Comparison of ENCODE assay signal across 8 cellular contexts in genomic region chr9:36566813-36567217, GRCh38. TPM values are rescaled to one million over a fixed set of nuclear protein-coding genes. Genes with fewer than 3 reads are reported as not detected.
DNase-seq lines count a peak whose midpoint lies in the region; ATAC-seq, FAIRE-seq and TF ChIP-seq lines count a peak whose summit lies in the region.

No MANE protein-coding gene starts in this region.

- H4K20me1 ChIP-seq in keratinocyte (ENCODE audit: control insufficient read depth, extremely low read depth, insufficient read depth, low read length) (no peaks in the 10 kb centered on the region), OCI-LY7 (ENCODE audit: insufficient read depth, low read length) (no peaks in the 10 kb centered on the region)

- no peaks in the 10 kb centered on the region for H3K27me3 Mint-ChIP-seq in brain

- POLR2A ChIA-PET in OCI-LY7 (lab: Charles Lee): interaction anchor here (1.1 kb wide), 1 partner anchor 78 kb away, joined by 3 read pairs; no protein-coding TSS in a partner anchor

- FAIRE-seq in keratinocyte (lab: Jason Lieb, UNC): peak; percentile 86

- H3K9me3 ChIP-seq in keratinocyte (ENCODE audit: control insufficient read depth, low read depth, low read length) (no peaks in the 10 kb centered on the region), OCI-LY7 (ENCODE audit: low read length) (no peaks in the 10 kb centered on the region)

- peak overlapping the region; percentile 46 for H3K9ac ChIP-seq in keratinocyte (ENCODE audit: control insufficient read depth, extremely low read depth, insufficient read depth, low read length)

- no peak for TF ChIP-seq CTCF in brain (conservative IDR thresholded peaks at IDR 0.05)
- TF ChIP-seq CTCF in keratinocyte (optimal IDR thresholded peaks at IDR 0.05 in 1 of 3, IDR thresholded peaks at IDR 0.05 in 1 of 3, conservative IDR thresholded peaks at IDR 0.05 in 1 of 3; ENCODE audit: extremely low read depth in 1 of 3, insufficient read depth in 2 of 3, low read length in 3 of 3): no peak
- no peak for TF ChIP-seq CTCF in OCI-LY7 (conservative IDR thresholded peaks at IDR 0.05; ENCODE audit: low read length)

- H3K79me2 ChIP-seq in keratinocyte (ENCODE audit: control insufficient read depth, insufficient read depth, low read length): no peaks in the 10 kb centered on the region
- H3K79me2 ChIP-seq in OCI-LY7 (ENCODE audit: insufficient read depth, low read depth, low read length): no peaks in the 10 kb centered on the region

- DNase-seq in HS-27A (ENCODE audit: low read depth) (peak; percentile 78), keratinocyte (ENCODE audit: low read depth, low spot score) (no peak), substantia nigra (lab: John Stamatoyannopoulos, UW) (peak; percentile 5 to 90 (median 63)), NOMO-1 (lab: John Stamatoyannopoulos, UW; ENCODE audit: unreplicated experiment in 2 of 2) (no peak), OCI-LY7 (ENCODE audit: low spot score) (no peak)

- peak overlapping the region; percentile 23 for H3K27ac ChIP-seq in keratinocyte (ENCODE audit: control insufficient read depth, insufficient read depth, low read length)
- peak overlapping the region; percentile 37 for H3K27ac ChIP-seq in substantia nigra (ENCODE audit: low read depth, low read length, poor library complexity, severe bottlenecking)
- no peak overlapping the region for H3K27ac ChIP-seq in OCI-LY7 (ENCODE audit: low read depth, low read length, poor library complexity, severe bottlenecking)

- dilution Hi-C loops in keratinocyte (cut with MboI; ENCODE audit: extremely low pct_ligation_motif_present, low sequenced_read_pairs): no loop called here

- ATAC-seq in GM21381 (IDR thresholded peaks at IDR 0.05; ENCODE audit: unreplicated experiment) (no peak), HG03280 (IDR thresholded peaks at IDR 0.05; ENCODE audit: unreplicated experiment) (no peak)

- CTCF ChIA-PET in OCI-LY7 (lab: Charles Lee; ENCODE audit: unreplicated experiment): no interaction called here

- H3K4me3 ChIP-seq in keratinocyte (ENCODE audit: control insufficient read depth in 2 of 3, extremely low read depth in 1 of 3, insufficient read depth in 2 of 3, low read depth in 1 of 3, low read length in 3 of 3) (no peak overlapping the region), OCI-LY7 (ENCODE audit: low read depth, low read length, poor library complexity, severe bottlenecking) (no peak overlapping the region)

- no peaks in the 10 kb centered on the region for H3K9me1 ChIP-seq in keratinocyte (ENCODE audit: control insufficient read depth, extremely low read depth, insufficient read depth, low read length)

- H3K27me3 ChIP-seq in keratinocyte (ENCODE audit: control insufficient read depth, extremely low read depth, insufficient read depth, low read length): no peaks in the 10 kb centered on the region

- H3K4me1 ChIP-seq in keratinocyte (ENCODE audit: control insufficient read depth, extremely low read depth, insufficient read depth, low read length): peaks cover 8% of the 10 kb centered on the region
- H3K4me1 ChIP-seq in OCI-LY7 (ENCODE audit: insufficient read depth, low read length, poor library complexity, severe bottlenecking): peaks cover 17% of the 10 kb centered on the region

- intact Hi-C loops in OCI-LY7 (cut with micrococcal nuclease; ENCODE audit: unreplicated experiment): no loop called here

- BruUV-seq in OCI-LY7 (replicated peaks; lab: Mats Ljungman, UMichigan): no TSS peak

- peak overlapping the region in 4 of 5 experiments; percentile 79 to 96 (median 86) for H3K27ac Mint-ChIP-seq in brain

- H2AFZ ChIP-seq in keratinocyte (ENCODE audit: control insufficient read depth, low read length) (peak overlapping the region; percentile 97), OCI-LY7 (ENCODE audit: low read length) (no peak overlapping the region)

- no peaks in the 10 kb centered on the region for H3K9me3 Mint-ChIP-seq in brain

- H3K4me3 Mint-ChIP-seq in brain: peak overlapping the region in 2 of 5 experiments; percentile 25 to 55

- H3K4me1 Mint-ChIP-seq in brain: peaks cover 11% of the 10 kb centered on the region

- peak overlapping the region; percentile 6 for H3K4me2 ChIP-seq in keratinocyte (ENCODE audit: control insufficient read depth, extremely low read depth, insufficient read depth, low read depth, low read length)
- no peak overlapping the region for H3K4me2 ChIP-seq in OCI-LY7 (ENCODE audit: low read length)

- H3K36me3 Mint-ChIP-seq in brain: no peaks in the 10 kb centered on the region

- H3K9me2 ChIP-seq in OCI-LY7 (ENCODE audit: insufficient read depth, low read length): no peaks in the 10 kb centered on the region

- no peaks in the 10 kb centered on the region for H3K36me3 ChIP-seq in keratinocyte (ENCODE audit: control insufficient read depth in 2 of 2, extremely low read depth in 1 of 2, insufficient read depth in 2 of 2, low read length in 2 of 2)
- H3K36me3 ChIP-seq in OCI-LY7 (ENCODE audit: insufficient read depth, low read length): no peaks in the 10 kb centered on the region

RNA-seq across cellular contexts. Expression of gene MELK, which starts 5.9 kb away (rescaled TPM):
- 35.0 TPM for polyA plus RNA-seq in brain (ENCODE audit: insufficient read depth, low read depth, low replicate concordance)
- 14.0 to 45.3 TPM (median 29.2 TPM) in 3 replicates for polyA plus RNA-seq in keratinocyte
- polyA plus RNA-seq in keratinocyte (2011; ENCODE audit: low read depth): 2.9 TPM
- 16.5 and 26.0 TPM in 2 replicates for polyA plus RNA-seq in keratinocyte (2011; cell fraction: cytosol; rRNA removed)
- 16.9 and 22.9 TPM in 2 replicates for polyA plus RNA-seq in keratinocyte (2011; cell fraction: nucleus; rRNA removed)
- polyA plus RNA-seq in keratinocyte (2012; ENCODE audit: low replicate concordance): 5.8 and 21.9 TPM in 2 replicates
- 5.2 to 25.8 TPM (median 6.0 TPM) in 3 replicates for polyA minus RNA-seq in keratinocyte
- polyA minus RNA-seq in keratinocyte (2011; cell fraction: cytosol; rRNA and poly(A)+ RNA removed): 11.1 TPM
- polyA minus RNA-seq in keratinocyte (2011; cell fraction: nucleus; rRNA and poly(A)+ RNA removed): 6.8 and 13.6 TPM in 2 replicates
- 47.9 and 48.9 TPM in 2 replicates for total RNA-seq in OCI-LY7 (2014; rRNA removed; shearing (Covaris generic))
- total RNA-seq in OCI-LY7 (2022): 58.7 and 63.2 TPM in 2 replicates

Comparison
In these comparisons a context has a peak if more than half of its experiments do, and no peak if none do; other contexts are left out.
1. DNase-seq: peak in HS-27A (single experiment) and substantia nigra (49 of 49); none in keratinocyte (single experiment), NOMO-1 (0 of 2) and OCI-LY7 (single experiment).